ENCODE assay signal across 16 cellular contexts in genomic region chr9:16236326-16236725, GRCh38.
DNase-seq lines count a peak whose midpoint lies in the region; ATAC-seq and TF ChIP-seq lines count a peak whose summit lies in the region.
"Had no signal": no experiment of that assay in that cellular context is flagged by ENCODE, and none has a peak within 500 bp of the region (broad histone marks: within the 10 kb centered on the region; RNA-seq: fewer than 3 reads in every experiment).

No MANE protein-coding gene starts in this region.

- H2BK15ac ChIP-seq in mesenchymal stem cell (ENCODE audit: low read depth, poor library complexity, severe bottlenecking), result no peak overlapping the region

- H3K23ac ChIP-seq in mesenchymal stem cell (ENCODE audit: low read length in 2 of 2), result no peak overlapping the region

- no peaks in the 10 kb centered on the region for H3K79me1 ChIP-seq in mesenchymal stem cell (replicated peaks; ENCODE audit: low read length, poor library complexity, severe bottlenecking)

- H3K27ac Mint-ChIP-seq in HFFc6, result peak overlapping the region; percentile 37
- no peak overlapping the region for H3K27ac Mint-ChIP-seq in activated CD8-positive, alpha-beta T cell treated with anti-CD3 and anti-CD28 coated beads, Interleukin-2, amount 10 ng/mL, durations not matched to agents 7 days and 5 days
- H3K27ac Mint-ChIP-seq: activated CD4-positive, alpha-beta T cell treated with anti-CD3 and anti-CD28 coated beads, Interleukin-2, amount 10 ng/mL, durations not matched to agents 7 days and 5 days; memory B cell had no signal

- no peak overlapping the region for H2BK120ac ChIP-seq in mesenchymal stem cell (ENCODE audit: low read depth, low read length)

- H3K4me1 ChIP-seq in ACC112 (ENCODE audit: control insufficient read depth, insufficient read depth, low read length, unreplicated experiment) (peaks cover 30% of the 10 kb centered on the region), mesenchymal stem cell (ENCODE audit: control insufficient read depth, insufficient read depth, low read depth, low read length) (peaks cover 10% of the 10 kb centered on the region)
- H3K4me1 ChIP-seq: pancreas had no signal

- H3K36me3 Mint-ChIP-seq in HFFc6 (ENCODE audit: low read depth), result peaks cover 14% of the 10 kb centered on the region
- H3K36me3 Mint-ChIP-seq in activated CD8-positive, alpha-beta T cell treated with anti-CD3 and anti-CD28 coated beads, Interleukin-2, amount 10 ng/mL, durations not matched to agents 7 days and 5 days (ENCODE audit: low read depth), result no peaks in the 10 kb centered on the region

- H3K27me3 Mint-ChIP-seq in HFFc6 (ENCODE audit: insufficient read depth), result peaks cover 1% of the 10 kb centered on the region; the same call in 1 of the 2 replicates
- H3K27me3 Mint-ChIP-seq in activated CD8-positive, alpha-beta T cell treated with anti-CD3 and anti-CD28 coated beads, Interleukin-2, amount 10 ng/mL, durations not matched to agents 7 days and 5 days (ENCODE audit: low read depth), result no peaks in the 10 kb centered on the region
- H3K27me3 Mint-ChIP-seq: activated CD4-positive, alpha-beta T cell treated with anti-CD3 and anti-CD28 coated beads, Interleukin-2, amount 10 ng/mL, durations not matched to agents 7 days and 5 days; memory B cell had no signal

- no peak overlapping the region for H2AK5ac ChIP-seq in mesenchymal stem cell (ENCODE audit: low read length, severe bottlenecking)

- ATAC-seq in activated CD8-positive, alpha-beta T cell treated with anti-CD3 and anti-CD28 coated beads, Interleukin-2, amount 10 ng/mL, durations not matched to agents 7 days and 5 days, result no peak

- H3K14ac ChIP-seq in mesenchymal stem cell (ENCODE audit: low read length in 2 of 2), result no peak overlapping the region

- H3K4me1 Mint-ChIP-seq in HFFc6 (ENCODE audit: low read depth), result peaks cover 41% of the 10 kb centered on the region
- no peaks in the 10 kb centered on the region for H3K4me1 Mint-ChIP-seq in activated CD8-positive, alpha-beta T cell treated with anti-CD3 and anti-CD28 coated beads, Interleukin-2, amount 10 ng/mL, durations not matched to agents 7 days and 5 days (ENCODE audit: low read depth)
- H3K4me1 Mint-ChIP-seq: activated CD4-positive, alpha-beta T cell treated with anti-CD3 and anti-CD28 coated beads, Interleukin-2, amount 10 ng/mL, durations not matched to agents 7 days and 5 days; memory B cell had no signal

- no peak overlapping the region for H3K4me2 ChIP-seq in mesenchymal stem cell (ENCODE audit: low read length, poor library complexity, severe bottlenecking)

- H4K8ac ChIP-seq in mesenchymal stem cell (ENCODE audit: low read length), result no peak overlapping the region

- H2AFZ ChIP-seq in ACC112 (ENCODE audit: low read length, unreplicated experiment) (peak overlapping the region; percentile 65), mesenchymal stem cell (ENCODE audit: low read depth, low read length) (no peak overlapping the region)

- H3K27me3 ChIP-seq in ACC112 (ENCODE audit: insufficient read depth, low read length) (no peaks in the 10 kb centered on the region), mesenchymal stem cell (ENCODE audit: control insufficient read depth in 1 of 2, insufficient read depth in 1 of 2, low read length in 2 of 2) (no peaks in the 10 kb centered on the region)
- H3K27me3 ChIP-seq: pancreas, tibial nerve had no signal

- H3K4ac ChIP-seq in mesenchymal stem cell (ENCODE audit: low read depth in 1 of 2, low read length in 2 of 2), result no peak overlapping the region

- no peaks in the 10 kb centered on the region for H3K36me3 ChIP-seq in ACC112 (ENCODE audit: insufficient read depth, low read length)
- no peaks in the 10 kb centered on the region for H3K36me3 ChIP-seq in mesenchymal stem cell (ENCODE audit: control insufficient read depth in 1 of 2, insufficient read depth in 2 of 2, low read depth in 1 of 2, low read length in 2 of 2)
- H3K36me3 ChIP-seq: pancreas, tibial nerve had no signal

- TF ChIP-seq CTCF in HFFc6 (IDR thresholded peaks at IDR 0.05) (no peak), fibroblast of mammary gland (conservative IDR thresholded peaks at IDR 0.05; ENCODE audit: control insufficient read depth, insufficient read depth, low read depth, low read length) (no peak)

- no peak overlapping the region for H2BK5ac ChIP-seq in mesenchymal stem cell (ENCODE audit: low read depth, low read length, poor library complexity, severe bottlenecking)

- CTCF ChIA-PET in activated CD8-positive, alpha-beta T cell treated with anti-CD3 and anti-CD28 coated beads, Interleukin-2, amount 10 ng/mL, durations not matched to agents 7 days and 5 days (lab: Charles Lee), result no interaction called here

- POLR2A ChIA-PET in activated CD8-positive, alpha-beta T cell treated with anti-CD3 and anti-CD28 coated beads, Interleukin-2, amount 10 ng/mL, durations not matched to agents 7 days and 5 days (lab: Charles Lee), result no interaction called here

- H3K4me3 ChIP-seq in ACC112 (ENCODE audit: low read depth, low read length) (no peak overlapping the region), fibroblast of mammary gland (ENCODE audit: control insufficient read depth, low read depth, low read length) (no peak overlapping the region), mesenchymal stem cell (ENCODE audit: insufficient read depth in 1 of 2, low read depth in 1 of 2, low read length in 2 of 2) (no peak overlapping the region)
- H3K4me3 ChIP-seq: pancreas, tibial nerve had no signal

- H3K9ac ChIP-seq in mesenchymal stem cell (ENCODE audit: low read length), result peak overlapping the region; percentile 68

- no peaks in the 10 kb centered on the region for H3K79me2 ChIP-seq in ACC112 (ENCODE audit: control insufficient read depth, insufficient read depth, low read length, unreplicated experiment)

- no peak overlapping the region for H4K91ac ChIP-seq in mesenchymal stem cell (ENCODE audit: low read length)

- DNase-seq in HFFc6 (peak; percentile 46), fibroblast of mammary gland (ENCODE audit: low read depth) (peak; percentile 96), mesenchymal stem cell (no peak), amniotic stem cell (lab: John Stamatoyannopoulos, UW) (no peak), NCI-H2196 (lab: John Stamatoyannopoulos, UW; ENCODE audit: unreplicated experiment) (no peak), ureter (ENCODE audit: low spot score) (no peak)
- no peak for DNase-seq in activated CD8-positive, alpha-beta T cell treated with anti-CD3 and anti-CD28 coated beads, Interleukin-2, amount 10 ng/mL, durations not matched to agents 7 days and 5 days
- DNase-seq: activated CD4-positive, alpha-beta T cell treated with anti-CD3 and anti-CD28 coated beads, Interleukin-2, amount 10 ng/mL, durations not matched to agents 7 days and 5 days; AML-193; effector memory CD4-positive, alpha-beta T cell; NCI-H526 treated with DMSO at 0.1 percent for 48 hours; pancreas had no signal

- H3K18ac ChIP-seq in mesenchymal stem cell (ENCODE audit: low read depth in 1 of 2, low read length in 2 of 2), result peak overlapping the region in 1 of 2 experiments; percentile 30

- H3K4me3 Mint-ChIP-seq in HFFc6, result peak overlapping the region; percentile 18; the same call in 1 of the 2 replicates
- H3K4me3 Mint-ChIP-seq in activated CD8-positive, alpha-beta T cell treated with anti-CD3 and anti-CD28 coated beads, Interleukin-2, amount 10 ng/mL, durations not matched to agents 7 days and 5 days, result no peak overlapping the region
- H3K4me3 Mint-ChIP-seq: activated CD4-positive, alpha-beta T cell treated with anti-CD3 and anti-CD28 coated beads, Interleukin-2, amount 10 ng/mL, durations not matched to agents 7 days and 5 days; memory B cell had no signal

- H3K9me3 ChIP-seq in mesenchymal stem cell (ENCODE audit: control insufficient read depth, low read length), result peaks cover 5% of the 10 kb centered on the region
- H3K9me3 ChIP-seq: pancreas had no signal

- 92% methylated on average over 5 of the region's 8 CpGs for WGBS in mesenchymal stem cell

- H3K9me3 Mint-ChIP-seq in HFFc6, result peaks cover 23% of the 10 kb centered on the region
- H3K9me3 Mint-ChIP-seq in activated CD8-positive, alpha-beta T cell treated with anti-CD3 and anti-CD28 coated beads, Interleukin-2, amount 10 ng/mL, durations not matched to agents 7 days and 5 days (ENCODE audit: insufficient read depth), result peaks cover 16% of the 10 kb centered on the region

- H2BK12ac ChIP-seq in mesenchymal stem cell (ENCODE audit: low read length in 2 of 2), result no peak overlapping the region

- peak overlapping the region; percentile 54 for H3K27ac ChIP-seq in ACC112 (ENCODE audit: low read depth, low read length)
- H3K27ac ChIP-seq in mesenchymal stem cell (ENCODE audit: low read length, poor library complexity, severe bottlenecking), result no peak overlapping the region
- H3K27ac ChIP-seq: pancreas, RWPE1 had no signal

Comparison
In these comparisons a context has a peak if more than half of its experiments do, and no peak if none do; other contexts are left out.
1. DNase-seq: peak in HFFc6 (single experiment) and fibroblast of mammary gland (single experiment); none in mesenchymal stem cell (single experiment), amniotic stem cell (single experiment), NCI-H2196 (single experiment), ureter (single experiment) and activated CD8-positive, alpha-beta T cell treated with anti-CD3 and anti-CD28 coated beads, Interleukin-2, amount 10 ng/mL, durations not matched to agents 7 days and 5 days (single experiment).